In the genomic region with DNA sequence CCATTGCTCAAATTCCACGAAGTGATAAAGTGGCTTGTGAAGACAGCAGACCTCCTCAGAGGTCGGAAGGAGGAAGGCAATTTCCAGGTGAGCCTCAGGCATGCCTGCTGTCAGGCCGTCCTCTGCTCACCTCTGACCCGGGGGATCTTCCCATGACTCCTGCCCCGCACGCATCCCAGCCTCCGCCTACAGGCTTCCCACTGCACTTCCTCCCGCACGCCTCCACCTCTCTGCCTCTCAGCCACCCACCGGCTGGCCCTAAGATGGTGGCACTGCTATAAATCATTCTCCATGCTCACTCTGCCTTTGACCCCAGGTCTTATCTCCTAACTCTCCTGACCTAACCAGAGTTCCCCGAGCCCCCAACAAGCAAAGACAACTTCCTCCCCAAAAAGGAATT, we compare ENCODE assay signal across 29 cellular contexts. TPM values are rescaled to one million over a fixed set of nuclear protein-coding genes. Genes with fewer than 3 reads are reported as not detected.
"Had no signal": no experiment of that assay in that cellular context is flagged by ENCODE, and none has a peak within 500 bp of the region (broad histone marks: within the 10 kb centered on the region; RNA-seq: fewer than 3 reads in every experiment).

No MANE protein-coding gene starts in this region.

- H3K27me3 ChIP-seq: brain microvascular endothelial cell, transverse colon, vagina had no signal

- H3K4me2 ChIP-seq: hepatocyte, smooth muscle cell had no signal

- H3K79me2 ChIP-seq: hepatocyte had no signal

- DNase-seq: activated CD4-positive, alpha-beta T cell treated with anti-CD3 and anti-CD28 coated beads, Interleukin-2, amount 10 ng/mL, durations not matched to agents 24 days and 14 days; activated CD4-positive, CD25-positive, alpha-beta regulatory T cell; activated CD8-positive, alpha-beta memory T cell treated with anti-CD3 and anti-CD28 coated beads, Interleukin-2, amount 10 ng/mL, durations not matched to agents 7 days and 5 days; activated CD8-positive, alpha-beta T cell treated with anti-CD3 and anti-CD28 coated beads for 36 hours; activated gamma-delta T cell; activated T-cell treated with anti-CD3 and anti-CD28 coated beads for 4 hours; aorta; brain microvascular endothelial cell; effector CD8-positive, alpha-beta T cell; glutamatergic neuron; left colon; mucosa of descending colon; naive B cell; occipital lobe; stimulated activated CD4-positive, alpha-beta T cell treated with anti-CD3 and anti-CD28 coated beads, Interleukin-2, amount 100 ng/mL, for 48 hours; stimulated activated CD8-positive, alpha-beta memory T cell treated with anti-CD3 and anti-CD28 coated beads, Interleukin-4, amount 100 ng/mL, for 48 hours; stimulated activated naive B cell treated with anti-CD40 and anti-IgM and Interleukin-4, amounts not matched to agents 10 μg/mL and 1 μg/mL and 100 μg/mL, for 72 hours; T1000; transverse colon had no signal

- H3K36me3 Mint-ChIP-seq: activated CD8-positive, alpha-beta memory T cell treated with anti-CD3 and anti-CD28 coated beads, Interleukin-2, amount 10 ng/mL, durations not matched to agents 7 days and 5 days had no signal

- H2AFZ ChIP-seq: hepatocyte had no signal

- H3K27ac ChIP-seq: brain microvascular endothelial cell, hepatocyte, transverse colon, vagina had no signal

- H3K27ac Mint-ChIP-seq: activated CD4-positive, alpha-beta T cell treated with anti-CD3 and anti-CD28 coated beads, Interleukin-2, amount 10 ng/mL, durations not matched to agents 24 days and 14 days; activated CD8-positive, alpha-beta memory T cell treated with anti-CD3 and anti-CD28 coated beads, Interleukin-2, amount 10 ng/mL, durations not matched to agents 7 days and 5 days; activated CD8-positive, alpha-beta T cell treated with anti-CD3 and anti-CD28 coated beads for 36 hours; activated naive CD4-positive, alpha-beta T cell treated with anti-CD3 and anti-CD28 coated beads, Interleukin-2, amount 50 U/mL, for 24 hours; activated T-helper 1 cell treated with anti-CD3 and anti-CD28 coated beads, Interleukin-12 subunit alpha, Interleukin-12 subunit beta, Interleukin-2, Interleukin-4 antibody, amounts not matched to agents 30 ng/mL and 10 ng/mL and 1 ng/mL, durations not matched to agents 14 hours and 24 hours and 36 hours; dendritic cell treated with granulocyte-macrophage colony-stimulating factor and Interleukin-4, amounts not matched to agents 40 ng/mL and 50 ng/mL, for 4 days; memory B cell; naive B cell; stimulated activated naive B cell treated with anti-CD40 and anti-IgM and Interleukin-4, amounts not matched to agents 10 μg/mL and 1 μg/mL and 100 μg/mL, for 72 hours; T-helper 1 cell treated with Interleukin-12 subunit alpha and Interleukin-12 subunit beta and Interleukin-4 antibody, amounts not matched to agents 30 μg/mL and 1 μg/mL, for 36 hours had no signal

- H3K36me3 ChIP-seq: brain microvascular endothelial cell, transverse colon, vagina had no signal

- FAIRE-seq: frontal cortex had no signal

- H3K4me3 ChIP-seq: hepatocyte, mucosa of descending colon, smooth muscle cell, transverse colon, vagina had no signal

- H3K4me1 ChIP-seq: transverse colon, vagina had no signal

- H3K9me3 ChIP-seq: vagina had no signal

- H3K27me3 Mint-ChIP-seq: activated naive CD4-positive, alpha-beta T cell treated with anti-CD3 and anti-CD28 coated beads, Interleukin-2, amount 50 U/mL, for 24 hours had no signal

- H3K4me3 Mint-ChIP-seq: activated CD4-positive, alpha-beta T cell treated with anti-CD3 and anti-CD28 coated beads, Interleukin-2, amount 10 ng/mL, durations not matched to agents 24 days and 14 days; activated CD8-positive, alpha-beta memory T cell treated with anti-CD3 and anti-CD28 coated beads, Interleukin-2, amount 10 ng/mL, durations not matched to agents 7 days and 5 days; activated CD8-positive, alpha-beta T cell treated with anti-CD3 and anti-CD28 coated beads for 36 hours; activated naive CD4-positive, alpha-beta T cell treated with anti-CD3 and anti-CD28 coated beads, Interleukin-2, amount 50 U/mL, for 24 hours; activated T-helper 1 cell treated with anti-CD3 and anti-CD28 coated beads, Interleukin-12 subunit alpha, Interleukin-12 subunit beta, Interleukin-2, Interleukin-4 antibody, amounts not matched to agents 30 ng/mL and 10 ng/mL and 1 ng/mL, durations not matched to agents 14 hours and 24 hours and 36 hours; dendritic cell treated with granulocyte-macrophage colony-stimulating factor and Interleukin-4, amounts not matched to agents 40 ng/mL and 50 ng/mL, for 4 days; memory B cell; naive B cell; stimulated activated naive B cell treated with anti-CD40 and anti-IgM and Interleukin-4, amounts not matched to agents 10 μg/mL and 1 μg/mL and 100 μg/mL, for 72 hours; T-helper 1 cell treated with Interleukin-12 subunit alpha and Interleukin-12 subunit beta and Interleukin-4 antibody, amounts not matched to agents 30 μg/mL and 1 μg/mL, for 36 hours had no signal

- H3K4me1 Mint-ChIP-seq: activated CD4-positive, alpha-beta T cell treated with anti-CD3 and anti-CD28 coated beads, Interleukin-2, amount 10 ng/mL, durations not matched to agents 24 days and 14 days; activated CD8-positive, alpha-beta memory T cell treated with anti-CD3 and anti-CD28 coated beads, Interleukin-2, amount 10 ng/mL, durations not matched to agents 7 days and 5 days; activated naive CD4-positive, alpha-beta T cell treated with anti-CD3 and anti-CD28 coated beads, Interleukin-2, amount 50 U/mL, for 24 hours; memory B cell; naive B cell; stimulated activated naive B cell treated with anti-CD40 and anti-IgM and Interleukin-4, amounts not matched to agents 10 μg/mL and 1 μg/mL and 100 μg/mL, for 72 hours had no signal

- ATAC-seq: activated CD8-positive, alpha-beta memory T cell treated with anti-CD3 and anti-CD28 coated beads, Interleukin-2, amount 10 ng/mL, durations not matched to agents 7 days and 5 days; activated CD8-positive, alpha-beta T cell treated with anti-CD3 and anti-CD28 coated beads for 36 hours; left colon; mucosa of descending colon; sciatic nerve; stimulated activated naive B cell treated with anti-CD40 and anti-IgM and Interleukin-4, amounts not matched to agents 10 μg/mL and 1 μg/mL and 100 μg/mL, for 72 hours had no signal

RNA-seq across cellular contexts. Expression of gene DNAH5, which starts 49.4 kb away (rescaled TPM):
- total RNA-seq: activated CD4-positive, alpha-beta T cell treated with anti-CD3 and anti-CD28 coated beads, Interleukin-2, amount 10 ng/mL, durations not matched to agents 24 days and 14 days; activated CD8-positive, alpha-beta memory T cell treated with anti-CD3 and anti-CD28 coated beads, Interleukin-2, amount 10 ng/mL, durations not matched to agents 7 days and 5 days; activated CD8-positive, alpha-beta T cell treated with anti-CD3 and anti-CD28 coated beads for 36 hours; activated T-helper 1 cell treated with anti-CD3 and anti-CD28 coated beads, Interleukin-12 subunit alpha, Interleukin-12 subunit beta, Interleukin-2, Interleukin-4 antibody, amounts not matched to agents 30 ng/mL and 10 ng/mL and 1 ng/mL, durations not matched to agents 14 hours and 24 hours and 36 hours had no signal
